ENCODE assay signal across 18 cellular contexts in genomic region chr7:53398566-53398965, GRCh38.
DNase-seq lines count a peak whose midpoint lies in the region; ATAC-seq, FAIRE-seq and TF ChIP-seq lines count a peak whose summit lies in the region.
"Had no signal": no experiment of that assay in that cellular context is flagged by ENCODE, and none has a peak within 500 bp of the region (broad histone marks: within the 10 kb centered on the region; RNA-seq: fewer than 3 reads in every experiment).

No MANE protein-coding gene starts in this region.

- no peak overlapping the region for H3K4me2 ChIP-seq in mesenchymal stem cell (ENCODE audit: low read length, poor library complexity, severe bottlenecking)

- peak; percentile 93 for DNase-seq in RCC 7860 (ENCODE audit: low spot score)
- DNase-seq in kidney epithelial cell (ENCODE audit: low read depth) = peak; percentile 69
- DNase-seq in mesenchymal stem cell = peak; percentile 47
- no peak for DNase-seq in activated T-cell treated with anti-CD3 and anti-CD28 coated beads, Interleukin-2, amount 50 U/mL, for 24 hours
- DNase-seq in effector CD4-positive, alpha-beta T cell = no peak
- DNase-seq in effector memory CD8-positive, alpha-beta T cell = no peak
- DNase-seq: AML-193; Caco-2; CD4-positive, alpha-beta T cell; DMS153; DMS79; GDM1; H9 had no signal

- no peak for TF ChIP-seq CTCF in kidney epithelial cell (IDR thresholded peaks at IDR 0.05; ENCODE audit: insufficient read depth, low read length, poor library complexity, severe bottlenecking)

- no peak overlapping the region for H4K8ac ChIP-seq in mesenchymal stem cell (ENCODE audit: low read length)

- peak; percentile 100 for FAIRE-seq in RCC 7860 (lab: Jason Lieb, UNC)
- FAIRE-seq: A204.1, GM12892, H1 had no signal

- H3K18ac ChIP-seq in mesenchymal stem cell (ENCODE audit: low read depth in 1 of 2, low read length in 2 of 2) = no peak overlapping the region

- H2BK5ac ChIP-seq in mesenchymal stem cell (ENCODE audit: low read depth, low read length, poor library complexity, severe bottlenecking) = no peak overlapping the region

- no peaks in the 10 kb centered on the region for H3K4me1 Mint-ChIP-seq in activated T-cell treated with anti-CD3 and anti-CD28 coated beads, Interleukin-2, amount 50 U/mL, for 24 hours (ENCODE audit: low read depth)
- H3K4me1 Mint-ChIP-seq in effector memory CD8-positive, alpha-beta T cell (ENCODE audit: low read depth in 2 of 2) = no peaks in the 10 kb centered on the region
- H3K4me1 Mint-ChIP-seq: H9 had no signal

- H3K4me1 ChIP-seq in mesenchymal stem cell (ENCODE audit: control insufficient read depth, insufficient read depth, low read depth, low read length) = peaks cover 7% of the 10 kb centered on the region
- H3K4me1 ChIP-seq: Caco-2 had no signal

- no peaks in the 10 kb centered on the region for H3K36me3 Mint-ChIP-seq in activated T-cell treated with anti-CD3 and anti-CD28 coated beads, Interleukin-2, amount 50 U/mL, for 24 hours (ENCODE audit: low read depth)
- H3K36me3 Mint-ChIP-seq in effector memory CD8-positive, alpha-beta T cell (ENCODE audit: insufficient read depth) = no peaks in the 10 kb centered on the region

- H3K36me3 ChIP-seq in kidney epithelial cell (ENCODE audit: control insufficient read depth, insufficient read depth, low read length) = no peaks in the 10 kb centered on the region
- no peaks in the 10 kb centered on the region for H3K36me3 ChIP-seq in mesenchymal stem cell (ENCODE audit: control insufficient read depth in 1 of 2, insufficient read depth in 2 of 2, low read depth in 1 of 2, low read length in 2 of 2)

- no peak overlapping the region for H3K27ac Mint-ChIP-seq in activated T-cell treated with anti-CD3 and anti-CD28 coated beads, Interleukin-2, amount 50 U/mL, for 24 hours
- no peak overlapping the region for H3K27ac Mint-ChIP-seq in effector memory CD8-positive, alpha-beta T cell
- H3K27ac Mint-ChIP-seq: CD4-positive, alpha-beta T cell; H9 had no signal

- H3K4ac ChIP-seq in mesenchymal stem cell (ENCODE audit: low read depth in 1 of 2, low read length in 2 of 2) = no peak overlapping the region

- WGBS in mesenchymal stem cell = no CpG with 5 or more reads among the region's 2 CpGs

- no peak overlapping the region for H2AK5ac ChIP-seq in mesenchymal stem cell (ENCODE audit: low read length, severe bottlenecking)

- H2AFZ ChIP-seq in mesenchymal stem cell (ENCODE audit: low read depth, low read length) = no peak overlapping the region

- H2BK12ac ChIP-seq in mesenchymal stem cell (ENCODE audit: low read length in 2 of 2) = no peak overlapping the region

- H3K27ac ChIP-seq in mesenchymal stem cell (ENCODE audit: low read length, poor library complexity, severe bottlenecking) = peak overlapping the region; percentile 89
- H3K27ac ChIP-seq: C4-2B had no signal

- H3K9me3 ChIP-seq in mesenchymal stem cell (ENCODE audit: control insufficient read depth, low read length) = peaks cover 12% of the 10 kb centered on the region
- H3K9me3 ChIP-seq: Caco-2 had no signal

- ATAC-seq in GM21526 (IDR thresholded peaks at IDR 0.05; ENCODE audit: low FRiP score, unreplicated experiment) = no peak
- no peak for ATAC-seq in effector memory CD8-positive, alpha-beta T cell (replicated peaks)

- no peaks in the 10 kb centered on the region for H3K79me1 ChIP-seq in mesenchymal stem cell (replicated peaks; ENCODE audit: low read length, poor library complexity, severe bottlenecking)

- H2BK120ac ChIP-seq in mesenchymal stem cell (ENCODE audit: low read depth, low read length) = no peak overlapping the region

- H4K91ac ChIP-seq in mesenchymal stem cell (ENCODE audit: low read length) = no peak overlapping the region

- H3K9me3 Mint-ChIP-seq in activated T-cell treated with anti-CD3 and anti-CD28 coated beads, Interleukin-2, amount 50 U/mL, for 24 hours = peaks cover 25% of the 10 kb centered on the region
- H3K9me3 Mint-ChIP-seq in effector memory CD8-positive, alpha-beta T cell = peaks cover 0 to 7% of the 10 kb centered on the region in 2 donors

- no peak overlapping the region for H3K23ac ChIP-seq in mesenchymal stem cell (ENCODE audit: low read length in 2 of 2)

- no peak overlapping the region for H2BK15ac ChIP-seq in mesenchymal stem cell (ENCODE audit: low read depth, poor library complexity, severe bottlenecking)

- H3K4me3 Mint-ChIP-seq in activated T-cell treated with anti-CD3 and anti-CD28 coated beads, Interleukin-2, amount 50 U/mL, for 24 hours = no peak overlapping the region
- H3K4me3 Mint-ChIP-seq in effector memory CD8-positive, alpha-beta T cell = no peak overlapping the region
- H3K4me3 Mint-ChIP-seq: CD4-positive, alpha-beta T cell; H9 had no signal

- no peak overlapping the region for H3K9ac ChIP-seq in mesenchymal stem cell (ENCODE audit: low read length)

- H3K4me3 ChIP-seq in kidney epithelial cell (ENCODE audit: low read depth, low read length) (peak overlapping the region; percentile 11), mesenchymal stem cell (ENCODE audit: insufficient read depth in 1 of 2, low read depth in 1 of 2, low read length in 2 of 2) (no peak overlapping the region)

- H3K27me3 ChIP-seq in kidney epithelial cell (ENCODE audit: control insufficient read depth, insufficient read depth, low read length) (no peaks in the 10 kb centered on the region), mesenchymal stem cell (ENCODE audit: control insufficient read depth in 1 of 2, insufficient read depth in 1 of 2, low read length in 2 of 2) (no peaks in the 10 kb centered on the region)

- no peak overlapping the region for H3K14ac ChIP-seq in mesenchymal stem cell (ENCODE audit: low read length in 2 of 2)

- no peaks in the 10 kb centered on the region for H3K27me3 Mint-ChIP-seq in activated T-cell treated with anti-CD3 and anti-CD28 coated beads, Interleukin-2, amount 50 U/mL, for 24 hours
- no peaks in the 10 kb centered on the region for H3K27me3 Mint-ChIP-seq in effector memory CD8-positive, alpha-beta T cell
- H3K27me3 Mint-ChIP-seq: CD4-positive, alpha-beta T cell had no signal

Comparison
In these comparisons a context has a peak if more than half of its experiments do, and no peak if none do; other contexts are left out.
1. DNase-seq: peak in RCC 7860 (single experiment), kidney epithelial cell (single experiment) and mesenchymal stem cell (single experiment); none in activated T-cell treated with anti-CD3 and anti-CD28 coated beads, Interleukin-2, amount 50 U/mL, for 24 hours (single experiment), effector CD4-positive, alpha-beta T cell (single experiment) and effector memory CD8-positive, alpha-beta T cell (0 of 3).